Comparison of ENCODE assay signal across 14 cellular contexts in genomic region chr1:200364121-200364759, GRCh38. TPM values are rescaled to one million over a fixed set of nuclear protein-coding genes. Genes with fewer than 3 reads are reported as not detected.
DNase-seq lines count a peak whose midpoint lies in the region; ATAC-seq lines count a peak whose summit lies in the region.
"Had no signal": no experiment of that assay in that cellular context is flagged by ENCODE, and none has a peak within 500 bp of the region (broad histone marks: within the 10 kb centered on the region; RNA-seq: fewer than 3 reads in every experiment).

No MANE protein-coding gene starts in this region.

- peaks cover 0 to 2% (median 0%) of the 10 kb centered on the region in 5 donors for H3K27me3 Mint-ChIP-seq in naive thymus-derived CD8-positive, alpha-beta T cell

- H3K36me3 ChIP-seq in ACC112 (ENCODE audit: insufficient read depth, low read length), result no peaks in the 10 kb centered on the region
- peaks cover 3% of the 10 kb centered on the region; the same call in 1 of the 2 replicates for H3K36me3 ChIP-seq in HUES6 (ENCODE audit: control insufficient read depth, insufficient read depth, low read length)
- no peaks in the 10 kb centered on the region for H3K36me3 ChIP-seq in iPS-18a (ENCODE audit: control insufficient read depth, low read depth, low read length)
- H3K36me3 ChIP-seq: thoracic aorta had no signal

- H3K27me3 ChIP-seq in ACC112 (ENCODE audit: insufficient read depth, low read length) (no peaks in the 10 kb centered on the region), HUES6 (ENCODE audit: control insufficient read depth, insufficient read depth, low read length) (no peaks in the 10 kb centered on the region), iPS-18a (ENCODE audit: control insufficient read depth, insufficient read depth, low read length) (no peaks in the 10 kb centered on the region)

- H3K4me3 ChIP-seq in ACC112 (ENCODE audit: low read depth, low read length), result no peak overlapping the region
- H3K4me3 ChIP-seq in HUES6 (ENCODE audit: low read depth, low read length), result peak overlapping the region; percentile 30
- peak overlapping the region; percentile 37 for H3K4me3 ChIP-seq in iPS-18a (ENCODE audit: low read length)
- H3K4me3 ChIP-seq: thoracic aorta had no signal

- no peak overlapping the region for H2AFZ ChIP-seq in ACC112 (ENCODE audit: low read length, unreplicated experiment)
- H2AFZ ChIP-seq: parathyroid adenoma had no signal

- H3K9me3 Mint-ChIP-seq in naive thymus-derived CD8-positive, alpha-beta T cell, result no peaks in the 10 kb centered on the region

- H3K9me3 ChIP-seq in HUES6 (ENCODE audit: control insufficient read depth, insufficient read depth, low read depth, low read length) (no peaks in the 10 kb centered on the region), iPS-18a (ENCODE audit: control insufficient read depth, low read depth, low read length) (no peaks in the 10 kb centered on the region)
- H3K9me3 ChIP-seq: thoracic aorta had no signal

- 0 out of 2 replicates have a peak overlapping the region, but pooled peaks have one; percentile 7 for H3K27ac ChIP-seq in ACC112 (ENCODE audit: low read depth, low read length)
- H3K27ac ChIP-seq in HUES6 (ENCODE audit: low read depth, low read length), result peak overlapping the region; percentile 96
- H3K27ac ChIP-seq in iPS-18a (ENCODE audit: low read length), result peak overlapping the region; percentile 96
- H3K27ac ChIP-seq: parathyroid adenoma, thoracic aorta had no signal

- POLR2A ChIA-PET in naive thymus-derived CD8-positive, alpha-beta T cell (lab: Charles Lee), result no interaction called here

- H3K9ac ChIP-seq in HUES6 (ENCODE audit: low read length), result peak overlapping the region; percentile 82
- H3K9ac ChIP-seq in iPS-18a (ENCODE audit: low read length), result peak overlapping the region; percentile 58
- H3K9ac ChIP-seq: parathyroid adenoma had no signal

- H3K27ac Mint-ChIP-seq in naive thymus-derived CD8-positive, alpha-beta T cell, result no peak overlapping the region

- ATAC-seq in naive thymus-derived CD8-positive, alpha-beta T cell, result no peak
- no peak for ATAC-seq in GM19395 (IDR thresholded peaks at IDR 0.05; ENCODE audit: unreplicated experiment)

- peak; percentile 51 for DNase-seq in amniotic epithelial cell (ENCODE audit: low read depth)
- DNase-seq in naive thymus-derived CD8-positive, alpha-beta T cell, result no peak
- no peak for DNase-seq in amniotic stem cell (lab: John Stamatoyannopoulos, UW)
- DNase-seq in SKM-1 treated with dmso at 0.1 percent for 144 hours (lab: John Stamatoyannopoulos, UW; ENCODE audit: unreplicated experiment), result no peak
- DNase-seq: activated CD4-positive, alpha-beta T cell treated with anti-CD3 and anti-CD28 coated beads for 4 hours; activated naive CD4-positive, alpha-beta T cell; NCI-H187 treated with DMSO at 0.1 percent for 48 hours; Right ventricle myocardium superior had no signal

- H3K4me3 Mint-ChIP-seq in naive thymus-derived CD8-positive, alpha-beta T cell, result no peak overlapping the region

- H3K79me2 ChIP-seq in ACC112 (ENCODE audit: control insufficient read depth, insufficient read depth, low read length, unreplicated experiment), result no peaks in the 10 kb centered on the region
- H3K79me2 ChIP-seq: parathyroid adenoma had no signal

- H3K4me1 ChIP-seq in ACC112 (ENCODE audit: control insufficient read depth, insufficient read depth, low read length, unreplicated experiment) (peaks cover 49% of the 10 kb centered on the region), HUES6 (ENCODE audit: control insufficient read depth, insufficient read depth, low read length) (peaks cover 63% of the 10 kb centered on the region), iPS-18a (ENCODE audit: control insufficient read depth, low read depth, low read length) (peaks cover 58% of the 10 kb centered on the region)
- H3K4me1 ChIP-seq: parathyroid adenoma had no signal

- peaks cover 0 to 27% (median 27%) of the 10 kb centered on the region in 3 donors for H3K36me3 Mint-ChIP-seq in naive thymus-derived CD8-positive, alpha-beta T cell

- H3K4me1 Mint-ChIP-seq in naive thymus-derived CD8-positive, alpha-beta T cell, result peaks cover 0 to 10% (median 0%) of the 10 kb centered on the region in 4 donors

RNA-seq across cellular contexts. Expression of gene ZNF281, which starts 45.6 kb away (rescaled TPM):
- 10 to 100 TPM; 24.7 to 25.9 TPM for total RNA-seq in naive thymus-derived CD8-positive, alpha-beta T cell
- 10 to 100 TPM; 27.7 to 38.4 (median 28.5) TPM for polyA plus RNA-seq in naive thymus-derived CD8-positive, alpha-beta T cell

Comparison
In these comparisons a context has a peak if more than half of its experiments do, and no peak if none do; other contexts are left out.
1. H3K27ac ChIP-seq: peak in every context shown above with its lines; median percentile 96 in HUES6; 96 in iPS-18a; 7 in ACC112.